Comparison of ENCODE assay signal across 8 cellular contexts in genomic region chr17:77127735-77128361, GRCh38. TPM values are rescaled to one million over a fixed set of nuclear protein-coding genes. Genes with fewer than 3 reads are reported as not detected.
DNase-seq lines count a peak whose midpoint lies in the region; ATAC-seq lines count a peak whose summit lies in the region.

No MANE protein-coding gene starts in this region.

- H3K27me3 Mint-ChIP-seq in memory B cell: peaks cover 2% of the 10 kb centered on the region

- H3K9me3 Mint-ChIP-seq in memory B cell: no peaks in the 10 kb centered on the region

- DNase-seq in T-helper 2 cell: peak in 4 of 5 experiments; percentile 35 to 94 (median 68)
- DNase-seq in memory B cell (ENCODE audit: low spot score in 2 of 2): no peak
- DNase-seq in stimulated activated CD8-positive, alpha-beta memory T cell treated with anti-CD3 and anti-CD28 coated beads, Interleukin-4, amount 100 ng/mL, for 24 hours (ENCODE audit: low read depth): peak; percentile 47
- no peak for DNase-seq in NCI-H2171 treated with DMSO at 0.1 percent for 48 hours (lab: John Stamatoyannopoulos, UW)
- DNase-seq in globus pallidus (ENCODE audit: low spot score): no peak

- peak overlapping the region; percentile 41 for H3K4me3 Mint-ChIP-seq in memory B cell

- peaks cover 9% of the 10 kb centered on the region for H3K4me1 Mint-ChIP-seq in memory B cell

- H3K27ac ChIP-seq in adipose tissue (ENCODE audit: low read depth, low read length): peak overlapping the region; percentile 41

- ATAC-seq in memory B cell (ENCODE audit: low read depth) (peak; percentile 88), GM18517 (IDR thresholded peaks at IDR 0.05; ENCODE audit: unreplicated experiment) (no peak), HG03520 (IDR thresholded peaks at IDR 0.05; ENCODE audit: unreplicated experiment) (no peak)

- H3K36me3 Mint-ChIP-seq in memory B cell: no peaks in the 10 kb centered on the region

- WGBS in adipose tissue, 3 donors: 33 to 79% (median 33%) methylated on average over 18 of the region's 18 CpGs

- no peak overlapping the region for H3K27ac Mint-ChIP-seq in memory B cell

RNA-seq across cellular contexts. Expression of gene SEC14L1, which starts 12.9 kb away (rescaled TPM):
- polyA plus RNA-seq in adipose tissue: 10 to 100 TPM; 19.2 to 64.2 (median 58.4) TPM

Comparison
In these comparisons a context has a peak if more than half of its experiments do, and no peak if none do; other contexts are left out.
1. DNase-seq: peak in T-helper 2 cell (4 of 5) and stimulated activated CD8-positive, alpha-beta memory T cell treated with anti-CD3 and anti-CD28 coated beads, Interleukin-4, amount 100 ng/mL, for 24 hours (single experiment); none in memory B cell (0 of 2), NCI-H2171 treated with DMSO at 0.1 percent for 48 hours (single experiment) and globus pallidus (single experiment).